Comparison of ENCODE assay signal across 33 cellular contexts in the genomic region with DNA sequence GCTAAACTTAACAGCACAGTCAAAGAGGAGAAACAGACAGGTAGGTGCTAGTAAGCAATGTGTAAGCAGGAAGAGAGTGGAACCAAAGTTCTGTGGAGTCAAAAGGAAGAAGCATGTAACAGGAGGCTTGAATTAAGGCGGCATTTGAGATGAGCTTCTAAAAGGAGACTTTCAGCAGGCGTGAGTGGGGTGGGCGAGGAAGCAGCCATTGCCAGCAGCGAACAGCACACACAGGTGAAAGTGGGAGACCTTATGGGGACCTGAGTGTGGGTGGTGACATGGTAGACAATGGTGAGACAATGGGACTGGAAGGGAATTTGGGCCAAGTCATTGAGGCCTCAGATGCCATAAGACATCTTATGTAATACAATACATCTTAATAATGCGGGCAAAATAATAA.
"Had no signal": no experiment of that assay in that cellular context is flagged by ENCODE, and none has a peak within 500 bp of the region (broad histone marks: within the 10 kb centered on the region; RNA-seq: fewer than 3 reads in every experiment).

No MANE protein-coding gene starts in this region.

- H3K27me3 ChIP-seq: adrenal gland, body of pancreas, brain microvascular endothelial cell, breast epithelium had no signal

- FAIRE-seq: astrocyte, TTC549 had no signal

- H3K4me1 ChIP-seq: adrenal gland, body of pancreas, breast epithelium had no signal

- H3K27ac ChIP-seq: adrenal gland, body of pancreas, brain microvascular endothelial cell, breast epithelium had no signal

- DNase-seq: activated B cell treated with CpG ODN at 0.5 μM for 24 hours; activated CD4-positive, alpha-beta memory T cell treated with anti-CD3 and anti-CD28 coated beads for 36 hours; activated CD4-positive, alpha-beta T cell treated with anti-CD3 and anti-CD28 coated beads for 4 hours; activated CD4-positive, alpha-beta T cell treated with anti-CD3 and anti-CD28 coated beads, Interleukin-2, amount 10 ng/mL, durations not matched to agents 24 days and 14 days; activated CD4-positive, alpha-beta T cell treated with anti-CD3 and anti-CD28 coated beads, Interleukin-2, amount 50 U/mL, for 1 hour; activated CD4-positive, alpha-beta T cell treated with anti-CD3 and anti-CD28 coated beads, Interleukin-2, amount 50 U/mL, for 4 hours; activated CD4-positive, CD25-positive, alpha-beta regulatory T cell treated with anti-CD3 and anti-CD28 coated beads, Interleukin-2, amount 50 U/mL, for 72 hours; activated CD8-positive, alpha-beta memory T cell treated with anti-CD3 and anti-CD28 coated beads, Interleukin-2, amount 50 U/mL, for 4 hours; activated CD8-positive, alpha-beta T cell treated with anti-CD3 and anti-CD28 coated beads for 36 hours; activated effector memory CD4-positive, alpha-beta T cell treated with anti-CD3 and anti-CD28 coated beads, Interleukin-2, amount 50 U/mL, for 16 hours; activated gamma-delta T cell treated with Interleukin-2 at 50 U/mL for 16 hours; activated naive CD4-positive, alpha-beta T cell; activated naive CD4-positive, alpha-beta T cell treated with anti-CD3 and anti-CD28 coated beads for 36 hours; activated naive CD4-positive, alpha-beta T cell treated with anti-CD3 and anti-CD28 coated beads, Interleukin-2, amount 50 U/mL, for 16 hours; activated naive CD8-positive, alpha-beta T cell treated with anti-CD3 and anti-CD28 coated beads for 36 hours; activated T-cell treated with anti-CD3 and anti-CD28 coated beads for 4 hours; activated T-cell treated with anti-CD3 and anti-CD28 coated beads, Interleukin-2, amount 50 U/mL, for 1 hour; activated T-cell treated with anti-CD3 and anti-CD28 coated beads, Interleukin-2, amount 50 U/mL, for 4 hours; activated T-cell treated with anti-CD3 and anti-CD28 coated beads, Interleukin-2, amount 50 U/mL, for 72 hours; adrenal gland; amniotic stem cell; aorta; body of pancreas; brain microvascular endothelial cell; central memory CD4-positive, alpha-beta T cell; T-helper 1 cell; T-helper 2 cell; T-helper 9 cell had no signal

- H3K36me3 ChIP-seq: adrenal gland, brain microvascular endothelial cell, breast epithelium had no signal

- H3K9me3 ChIP-seq: adrenal gland, body of pancreas, breast epithelium had no signal

- H3K4me3 ChIP-seq: adrenal gland, body of pancreas, breast epithelium had no signal

- ATAC-seq: activated CD8-positive, alpha-beta T cell treated with anti-CD3 and anti-CD28 coated beads for 36 hours; activated naive CD4-positive, alpha-beta T cell treated with anti-CD3 and anti-CD28 coated beads, Interleukin-2, amount 50 U/mL, for 72 hours; activated T-cell treated with anti-CD3 and anti-CD28 coated beads, Interleukin-2, amount 50 U/mL, for 4 hours; activated T-cell treated with anti-CD3 and anti-CD28 coated beads, Interleukin-2, amount 50 U/mL, for 72 hours; activated T-helper 17 cell treated with anti-CD3 and anti-CD28 coated beads, Interleukin-2, amount 50 U/mL, for 72 hours; body of pancreas had no signal
